Comparison of ENCODE assay signal across 7 cellular contexts in the genomic region with DNA sequence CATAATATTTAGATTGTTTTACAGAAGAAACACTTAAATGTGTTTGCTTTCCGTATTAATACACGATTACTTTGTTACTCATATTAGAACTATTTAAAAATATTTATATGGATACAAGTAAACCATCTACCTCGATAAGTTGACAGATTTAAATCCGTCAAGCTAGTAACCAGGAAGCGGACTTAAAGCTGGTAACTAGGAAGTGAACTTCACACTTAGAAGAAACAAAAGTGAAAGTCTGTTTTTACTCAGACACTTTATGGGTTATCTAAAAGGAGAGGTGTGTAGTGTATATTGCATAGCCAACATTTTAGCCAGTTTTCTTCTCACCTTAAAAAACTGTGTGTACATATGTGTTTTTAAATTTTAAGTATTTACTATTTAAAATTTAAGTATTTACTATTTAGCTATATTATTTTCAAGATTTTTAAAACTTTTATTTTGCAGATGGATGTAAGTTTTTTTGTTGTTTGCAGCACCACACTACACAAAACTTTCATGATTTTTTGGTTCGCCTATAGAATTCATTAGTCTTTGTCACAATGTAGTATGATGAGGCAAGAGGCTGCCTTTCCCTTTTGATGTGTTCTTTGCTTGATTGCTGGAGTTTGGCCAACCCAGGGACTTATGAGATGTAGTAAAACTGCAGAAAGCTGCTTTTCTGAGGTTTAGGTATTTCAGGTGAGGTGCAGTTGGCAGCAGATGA. TPM values are rescaled to one million over a fixed set of nuclear protein-coding genes. Genes with fewer than 3 reads are reported as not detected.
DNase-seq lines count a peak whose midpoint lies in the region; ATAC-seq and TF ChIP-seq lines count a peak whose summit lies in the region.

No MANE protein-coding gene starts in this region.

- H3K9me3 Mint-ChIP-seq in stimulated activated naive CD8-positive, alpha-beta T cell treated with anti-CD3 and anti-CD28 coated beads, Interleukin-15, Interleukin-2, amounts not matched to agents 100 ng/mL and 50 ng/mL, for 24 hours = no peaks in the 10 kb centered on the region

- H3K27ac ChIP-seq in HUES6 (ENCODE audit: low read depth, low read length) (no peak overlapping the region), VCaP (peak overlapping the region; percentile 95), right cardiac atrium (ENCODE audit: low read length) (no peak overlapping the region)

- H3K27me3 Mint-ChIP-seq in stimulated activated naive CD8-positive, alpha-beta T cell treated with anti-CD3 and anti-CD28 coated beads, Interleukin-15, Interleukin-2, amounts not matched to agents 100 ng/mL and 50 ng/mL, for 24 hours = peaks cover 3% of the 10 kb centered on the region

- peak overlapping the region; percentile 89 for H3K4me3 Mint-ChIP-seq in stimulated activated naive CD8-positive, alpha-beta T cell treated with anti-CD3 and anti-CD28 coated beads, Interleukin-15, Interleukin-2, amounts not matched to agents 100 ng/mL and 50 ng/mL, for 24 hours

- 27% methylated on average over 6 of the region's 6 CpGs for WGBS in right cardiac atrium

- intact Hi-C loops in right cardiac atrium (cut with DNase I) = loop anchor here in 1 of 4 donors (10.0 kb wide), 1 partner anchor 92 kb away; no protein-coding TSS in a partner anchor

- in situ Hi-C loops in GM13977 (cut with MboI; ENCODE audit: low pct_unique_long_range_greater_than_20kb, low sequenced_read_pairs, unreplicated experiment) = no loop called here

- no peaks in the 10 kb centered on the region for H3K36me3 ChIP-seq in HUES6 (ENCODE audit: control insufficient read depth, insufficient read depth, low read length)

- no peaks in the 10 kb centered on the region for H3K36me3 Mint-ChIP-seq in stimulated activated naive CD8-positive, alpha-beta T cell treated with anti-CD3 and anti-CD28 coated beads, Interleukin-15, Interleukin-2, amounts not matched to agents 100 ng/mL and 50 ng/mL, for 24 hours (ENCODE audit: low read depth)

- TF ChIP-seq CTCF in GM13977 (IDR thresholded peaks at IDR 0.05; ENCODE audit: extremely low read depth, insufficient read depth, missing control alignments) (no peak), VCaP (conservative IDR thresholded peaks at IDR 0.05) (no peak)

- no peaks in the 10 kb centered on the region for H3K9me3 ChIP-seq in HUES6 (ENCODE audit: control insufficient read depth, insufficient read depth, low read depth, low read length)
- H3K9me3 ChIP-seq in right cardiac atrium (ENCODE audit: control insufficient read depth, low read length) = no peaks in the 10 kb centered on the region

- peaks cover 69% of the 10 kb centered on the region for H3K4me1 Mint-ChIP-seq in stimulated activated naive CD8-positive, alpha-beta T cell treated with anti-CD3 and anti-CD28 coated beads, Interleukin-15, Interleukin-2, amounts not matched to agents 100 ng/mL and 50 ng/mL, for 24 hours (ENCODE audit: low read depth)

- H3K4me1 ChIP-seq in HUES6 (ENCODE audit: control insufficient read depth, insufficient read depth, low read length) (peaks cover 25% of the 10 kb centered on the region), right cardiac atrium (ENCODE audit: control insufficient read depth, insufficient read depth, low read length) (peaks cover 6% of the 10 kb centered on the region)

- peak overlapping the region; percentile 49 for H3K27ac Mint-ChIP-seq in stimulated activated naive CD8-positive, alpha-beta T cell treated with anti-CD3 and anti-CD28 coated beads, Interleukin-15, Interleukin-2, amounts not matched to agents 100 ng/mL and 50 ng/mL, for 24 hours

- ATAC-seq in GM21576 (IDR thresholded peaks at IDR 0.05; ENCODE audit: unreplicated experiment) (peak; percentile 58), right cardiac atrium (no peak)

- 0 out of 2 replicates have a peak, but pooled peaks cover 4% of the 10 kb centered on the region for H3K27me3 ChIP-seq in HUES6 (ENCODE audit: control insufficient read depth, insufficient read depth, low read length)
- H3K27me3 ChIP-seq in right cardiac atrium (ENCODE audit: control insufficient read depth, insufficient read depth) = no peaks in the 10 kb centered on the region

- no peak overlapping the region for H3K9ac ChIP-seq in HUES6 (ENCODE audit: low read length)

- DNase-seq in GM13977 (ENCODE audit: low spot score) (peak; percentile 75), right cardiac atrium (no peak), NCI-H187 treated with DMSO at 0.1 percent for 48 hours (lab: John Stamatoyannopoulos, UW) (no peak)

- H3K4me3 ChIP-seq in HUES6 (ENCODE audit: low read depth, low read length) (peak overlapping the region; percentile 84), right cardiac atrium (ENCODE audit: low read length) (peak overlapping the region; percentile 62)

RNA-seq across cellular contexts. Expression of a gene that starts 2.7 kb away (rescaled TPM):
- total RNA-seq in right cardiac atrium = 10 to 100 TPM; 45.4 to 60.6 (median 50.1) TPM
- polyA plus RNA-seq in right cardiac atrium = 31.5 TPM
